In genomic region chr9:100442072-100442471, GRCh38 we compare ENCODE assay signal across 17 cellular contexts.
A peak's percentile ranks its signal among the peaks of the same experiment; 100 is the strongest.
DNase-seq lines count a peak whose midpoint lies in the region; ATAC-seq and TF ChIP-seq lines count a peak whose summit lies in the region.
"Had no signal": no experiment of that assay in that cellular context is flagged by ENCODE, and none has a peak within 500 bp of the region (broad histone marks: within the 10 kb centered on the region; RNA-seq: fewer than 3 reads in every experiment).

No MANE protein-coding gene starts in this region.

- no peaks in the 10 kb centered on the region for H3K9me3 Mint-ChIP-seq in nephron
- no peaks in the 10 kb centered on the region for H3K9me3 Mint-ChIP-seq in T-helper 2 cell treated with Interferon-gamma antibody and Interleukin-4, amounts not matched to agents 5 μg/mL and 100 μg/mL, for 36 hours
- H3K9me3 Mint-ChIP-seq: CD4-positive, alpha-beta memory T cell had no signal

- H3K4me3 ChIP-seq in adipocyte (ENCODE audit: low read length): peak overlapping the region; percentile 69

- H3K27me3 Mint-ChIP-seq in nephron (ENCODE audit: low read depth): no peaks in the 10 kb centered on the region
- no peaks in the 10 kb centered on the region for H3K27me3 Mint-ChIP-seq in T-helper 2 cell treated with Interferon-gamma antibody and Interleukin-4, amounts not matched to agents 5 μg/mL and 100 μg/mL, for 36 hours (ENCODE audit: low read depth)
- H3K27me3 Mint-ChIP-seq: CD4-positive, alpha-beta memory T cell had no signal

- peak overlapping the region; percentile 79 to 89 (median 86) for H3K27ac Mint-ChIP-seq in nephron
- no peak overlapping the region for H3K27ac Mint-ChIP-seq in T-helper 2 cell treated with Interferon-gamma antibody and Interleukin-4, amounts not matched to agents 5 μg/mL and 100 μg/mL, for 36 hours
- H3K27ac Mint-ChIP-seq: CD4-positive, alpha-beta memory T cell had no signal

- peak overlapping the region in 2 of 3 experiments; percentile 46 to 81 for H3K4me3 Mint-ChIP-seq in nephron
- no peak overlapping the region for H3K4me3 Mint-ChIP-seq in T-helper 2 cell treated with Interferon-gamma antibody and Interleukin-4, amounts not matched to agents 5 μg/mL and 100 μg/mL, for 36 hours
- H3K4me3 Mint-ChIP-seq: CD4-positive, alpha-beta memory T cell had no signal

- no peaks in the 10 kb centered on the region for H3K27me3 ChIP-seq in adipocyte (replicated peaks; ENCODE audit: control insufficient read depth, insufficient read depth, low read length)
- H3K27me3 ChIP-seq: BE2C had no signal

- no peak for TF ChIP-seq CTCF in nephron (IDR thresholded peaks at IDR 0.05; ENCODE audit: unreplicated experiment in 3 of 3)

- H3K4me1 ChIP-seq in adipocyte (ENCODE audit: control insufficient read depth, insufficient read depth, low read length): peaks cover 36% of the 10 kb centered on the region
- H3K4me1 ChIP-seq: BE2C had no signal

- DNase-seq in adipocyte (ENCODE audit: low read depth): no peak
- DNase-seq in fibroblast of peridontal ligament (ENCODE audit: extremely low read depth): peak; percentile 36
- no peak for DNase-seq in NCI-H2107 treated with DMSO at 0.1 percent for 48 hours (lab: John Stamatoyannopoulos, UW; ENCODE audit: unreplicated experiment)
- DNase-seq in T-helper 2 cell treated with Interferon-gamma antibody and Interleukin-4, amounts not matched to agents 5 μg/mL and 100 μg/mL, for 36 hours (ENCODE audit: low spot score): no peak
- DNase-seq: BE2C; CD4-positive, alpha-beta memory T cell; KG1; NCI-H1048; NCI-H1436 treated with DMSO at 0.1 percent for 48 hours; NCI-H2029 treated with DMSO at 0.1 percent for 48 hours; NCI-H510A treated with DMSO at 0.1 percent for 48 hours; NCI-H82 had no signal

- H3K9ac ChIP-seq in adipocyte (ENCODE audit: low read length): peak overlapping the region; percentile 28

- ATAC-seq in GM18511 (IDR thresholded peaks at IDR 0.05; ENCODE audit: unreplicated experiment): no peak
- no peak for ATAC-seq in HG02970 (IDR thresholded peaks at IDR 0.05; ENCODE audit: low FRiP score, unreplicated experiment)
- ATAC-seq: HCT116, HepG2 had no signal

- peaks cover 14% of the 10 kb centered on the region for H3K36me3 ChIP-seq in adipocyte (ENCODE audit: control insufficient read depth, insufficient read depth, low read length, severe bottlenecking)

- no peaks in the 10 kb centered on the region for H3K9me3 ChIP-seq in adipocyte (ENCODE audit: control insufficient read depth, low read length)
- H3K9me3 ChIP-seq: BE2C had no signal

- peaks cover 32% of the 10 kb centered on the region for H3K4me1 Mint-ChIP-seq in nephron
- no peaks in the 10 kb centered on the region for H3K4me1 Mint-ChIP-seq in T-helper 2 cell treated with Interferon-gamma antibody and Interleukin-4, amounts not matched to agents 5 μg/mL and 100 μg/mL, for 36 hours (ENCODE audit: low read depth)

- H3K36me3 Mint-ChIP-seq in nephron (ENCODE audit: low read depth): peaks cover 19% of the 10 kb centered on the region
- peaks cover 16% of the 10 kb centered on the region for H3K36me3 Mint-ChIP-seq in T-helper 2 cell treated with Interferon-gamma antibody and Interleukin-4, amounts not matched to agents 5 μg/mL and 100 μg/mL, for 36 hours (ENCODE audit: low read depth)
